In the genomic region with DNA sequence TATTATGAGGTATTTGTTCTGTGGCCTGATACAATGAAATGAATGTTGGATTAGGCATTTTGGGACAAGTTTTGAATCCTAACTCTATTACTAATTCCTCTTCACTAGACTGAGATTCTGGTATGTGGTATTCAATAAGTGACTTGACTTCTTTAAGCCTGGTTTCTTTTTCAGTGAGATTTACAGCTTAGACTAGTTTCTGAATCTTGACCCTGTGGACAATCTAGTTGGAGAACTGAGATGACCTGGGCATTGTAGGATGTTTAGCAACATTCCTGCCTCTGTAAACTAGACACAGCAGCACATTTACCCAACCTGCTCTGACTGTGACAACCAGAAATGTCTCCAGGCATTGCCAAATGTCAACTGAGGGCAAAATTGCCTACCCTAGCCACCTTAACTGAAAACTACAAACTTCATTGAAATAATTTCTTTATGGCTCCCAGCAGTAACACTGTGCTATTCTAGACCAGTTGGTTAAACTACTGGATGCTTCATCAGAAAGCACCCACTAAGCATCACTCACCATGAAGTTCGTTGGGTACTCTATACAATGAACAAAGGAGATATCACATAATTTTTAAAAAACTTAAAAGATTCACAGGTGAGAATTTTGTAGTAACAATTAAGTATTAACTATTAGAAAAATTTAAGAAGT, we compare ENCODE assay signal across 11 cellular contexts. TPM values are rescaled to one million over a fixed set of nuclear protein-coding genes. Genes with fewer than 3 reads are reported as not detected.
DNase-seq lines count a peak whose midpoint lies in the region; ATAC-seq lines count a peak whose summit lies in the region.
"Had no signal": no experiment of that assay in that cellular context is flagged by ENCODE, and none has a peak within 500 bp of the region (broad histone marks: within the 10 kb centered on the region; RNA-seq: fewer than 3 reads in every experiment).

No MANE protein-coding gene starts in this region.

- POLR2A ChIA-PET in activated CD4-positive, alpha-beta T cell treated with anti-CD3 and anti-CD28 coated beads for 36 hours (lab: Charles Lee) = interaction anchor here (0.7 to 2.7 kb wide), 2 partner anchors 26 to 113 kb away, joined by 6 to 16 read pairs; no protein-coding TSS in a partner anchor

- DNase-seq in activated CD4-positive, alpha-beta T cell treated with anti-CD3 and anti-CD28 coated beads for 36 hours = no peak
- no peak for DNase-seq in activated CD4-positive, alpha-beta T cell treated with anti-CD3 and anti-CD28 coated beads for 4 hours
- DNase-seq in central memory CD8-positive, alpha-beta T cell (ENCODE audit: low spot score in 2 of 2) = no peak
- no peak for DNase-seq in KBM-7
- DNase-seq: amniotic stem cell, glutamatergic neuron, right cardiac atrium had no signal

- CTCF ChIA-PET in activated CD4-positive, alpha-beta T cell treated with anti-CD3 and anti-CD28 coated beads for 36 hours (lab: Charles Lee) = interaction anchor here (0.5 to 2.9 kb wide), 3 partner anchors 11 to 67 kb away, joined by 3 to 17 read pairs (median 3); no protein-coding TSS in a partner anchor

- H3K27ac Mint-ChIP-seq in activated CD4-positive, alpha-beta T cell treated with anti-CD3 and anti-CD28 coated beads for 36 hours = peak overlapping the region; percentile 97
- H3K27ac Mint-ChIP-seq in central memory CD8-positive, alpha-beta T cell (ENCODE audit: low read depth) = peak overlapping the region; percentile 91
- peak overlapping the region; percentile 99 for H3K27ac Mint-ChIP-seq in stimulated activated naive CD8-positive, alpha-beta T cell treated with anti-CD3 and anti-CD28 coated beads, Interleukin-15, Interleukin-2, amounts not matched to agents 100 ng/mL and 50 ng/mL, for 24 hours

- intact Hi-C loops in activated CD4-positive, alpha-beta T cell treated with anti-CD3 and anti-CD28 coated beads for 36 hours (cut with DNase I, micrococcal nuclease) = loop anchor here (1.0 to 5.0 kb wide), 5 partner anchors 15 to 34 kb away; no protein-coding TSS in a partner anchor

- no peaks in the 10 kb centered on the region for H3K9me3 Mint-ChIP-seq in activated CD4-positive, alpha-beta T cell treated with anti-CD3 and anti-CD28 coated beads for 36 hours (ENCODE audit: low read depth)
- no peaks in the 10 kb centered on the region for H3K9me3 Mint-ChIP-seq in central memory CD8-positive, alpha-beta T cell
- H3K9me3 Mint-ChIP-seq in stimulated activated naive CD8-positive, alpha-beta T cell treated with anti-CD3 and anti-CD28 coated beads, Interleukin-15, Interleukin-2, amounts not matched to agents 100 ng/mL and 50 ng/mL, for 24 hours = no peaks in the 10 kb centered on the region

- peak; percentile 5 for ATAC-seq in activated CD4-positive, alpha-beta T cell treated with anti-CD3 and anti-CD28 coated beads for 36 hours
- peak; percentile 21 for ATAC-seq in HG03442 (IDR thresholded peaks at IDR 0.05; ENCODE audit: unreplicated experiment)
- no peak for ATAC-seq in central memory CD8-positive, alpha-beta T cell (replicated peaks; ENCODE audit: extremely low read depth, poor library complexity, severe bottlenecking)
- ATAC-seq in esophagus mucosa = no peak
- ATAC-seq in GM19035 (IDR thresholded peaks at IDR 0.05; ENCODE audit: unreplicated experiment) = no peak
- ATAC-seq: right cardiac atrium had no signal

- peaks cover 65% of the 10 kb centered on the region for H3K4me1 Mint-ChIP-seq in activated CD4-positive, alpha-beta T cell treated with anti-CD3 and anti-CD28 coated beads for 36 hours
- H3K4me1 Mint-ChIP-seq in central memory CD8-positive, alpha-beta T cell = peaks cover 67% of the 10 kb centered on the region
- peaks cover 94% of the 10 kb centered on the region for H3K4me1 Mint-ChIP-seq in stimulated activated naive CD8-positive, alpha-beta T cell treated with anti-CD3 and anti-CD28 coated beads, Interleukin-15, Interleukin-2, amounts not matched to agents 100 ng/mL and 50 ng/mL, for 24 hours (ENCODE audit: low read depth)

- H3K4me3 Mint-ChIP-seq in activated CD4-positive, alpha-beta T cell treated with anti-CD3 and anti-CD28 coated beads for 36 hours = peak overlapping the region; percentile 66
- H3K4me3 Mint-ChIP-seq in central memory CD8-positive, alpha-beta T cell = peak overlapping the region; percentile 68
- peak overlapping the region; percentile 80 for H3K4me3 Mint-ChIP-seq in stimulated activated naive CD8-positive, alpha-beta T cell treated with anti-CD3 and anti-CD28 coated beads, Interleukin-15, Interleukin-2, amounts not matched to agents 100 ng/mL and 50 ng/mL, for 24 hours

- H3K36me3 Mint-ChIP-seq in activated CD4-positive, alpha-beta T cell treated with anti-CD3 and anti-CD28 coated beads for 36 hours (ENCODE audit: low read depth) = peaks cover 59% of the 10 kb centered on the region
- peaks cover 53% of the 10 kb centered on the region for H3K36me3 Mint-ChIP-seq in central memory CD8-positive, alpha-beta T cell (ENCODE audit: insufficient read depth)
- H3K36me3 Mint-ChIP-seq in stimulated activated naive CD8-positive, alpha-beta T cell treated with anti-CD3 and anti-CD28 coated beads, Interleukin-15, Interleukin-2, amounts not matched to agents 100 ng/mL and 50 ng/mL, for 24 hours (ENCODE audit: low read depth) = peaks cover 67% of the 10 kb centered on the region

- no peaks in the 10 kb centered on the region for H3K27me3 Mint-ChIP-seq in activated CD4-positive, alpha-beta T cell treated with anti-CD3 and anti-CD28 coated beads for 36 hours
- no peaks in the 10 kb centered on the region for H3K27me3 Mint-ChIP-seq in central memory CD8-positive, alpha-beta T cell
- H3K27me3 Mint-ChIP-seq in stimulated activated naive CD8-positive, alpha-beta T cell treated with anti-CD3 and anti-CD28 coated beads, Interleukin-15, Interleukin-2, amounts not matched to agents 100 ng/mL and 50 ng/mL, for 24 hours = no peaks in the 10 kb centered on the region

- in situ Hi-C loops in KBM-7 (cut with MboI; ENCODE audit: low pct_unique_long_range_greater_than_20kb, low sequenced_read_pairs) = no loop called here

RNA-seq across cellular contexts. Expression of a gene that starts 16.8 kb away (rescaled TPM):
- 100 to 1,000 TPM; 458 to 564 TPM for total RNA-seq in activated CD4-positive, alpha-beta T cell treated with anti-CD3 and anti-CD28 coated beads for 36 hours
- total RNA-seq in esophagus mucosa = 3.5 TPM

Comparison
In these comparisons a context has a peak if more than half of its experiments do, and no peak if none do; other contexts are left out.
1. ATAC-seq: peak in activated CD4-positive, alpha-beta T cell treated with anti-CD3 and anti-CD28 coated beads for 36 hours (single experiment) and HG03442 (single experiment); none in central memory CD8-positive, alpha-beta T cell (single experiment), esophagus mucosa (single experiment) and GM19035 (single experiment).
2. RNA of a gene that starts 16.8 kb away (total RNA-seq): 458 to 564 TPM in activated CD4-positive, alpha-beta T cell treated with anti-CD3 and anti-CD28 coated beads for 36 hours; 3.5 TPM in esophagus mucosa (single experiment); every median in the first group is over 100 times any median in the second.
3. Peak in every context shown above with its lines, with median percentiles within 50 percentile points of each other: H3K27ac Mint-ChIP-seq and H3K4me3 Mint-ChIP-seq.